In the genomic region with DNA sequence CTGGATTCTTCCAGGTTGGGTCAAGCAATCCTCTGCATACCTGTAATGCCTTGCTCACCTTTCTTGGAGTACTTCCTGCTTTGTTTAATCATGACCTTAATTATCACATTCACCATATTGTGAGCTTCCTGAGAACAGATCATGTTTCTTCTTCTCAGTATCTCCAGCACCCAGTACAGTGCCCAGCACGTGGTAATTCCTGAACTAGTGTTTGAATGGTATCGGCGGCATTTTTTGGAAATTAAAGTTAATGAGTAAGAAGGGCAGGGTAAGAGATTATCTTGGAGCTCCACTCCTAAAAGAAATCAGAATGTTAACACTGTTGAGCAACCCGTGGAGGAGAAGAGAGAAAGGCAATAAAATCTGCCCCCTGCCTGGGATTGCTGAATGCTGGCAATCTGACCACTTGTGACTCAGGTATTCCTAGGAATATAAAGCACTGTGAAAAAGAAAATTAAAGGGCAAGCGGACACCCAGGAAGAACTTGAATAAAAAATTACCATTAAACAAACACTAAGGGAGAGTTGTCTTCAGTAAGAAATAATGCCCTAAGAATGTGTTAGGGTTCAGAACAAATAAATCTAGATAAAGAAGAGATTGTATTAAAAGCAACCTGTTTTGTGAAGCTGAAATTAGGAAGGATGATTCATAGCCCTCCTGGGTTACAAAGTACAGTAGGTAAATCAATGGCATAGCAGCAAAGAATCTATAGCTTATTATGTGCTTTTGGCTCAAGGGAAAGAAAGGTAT, we compare ENCODE assay signal across 1 cellular context.
TF ChIP-seq lines count a peak whose summit lies in the region.

No MANE protein-coding gene starts in this region.

TF ChIP-seq in SK-N-SH, 30 proteins besides CTCF, POLR2A, EP300 and RAD21:
- TF ChIP-seq RXRA (IDR thresholded peaks at IDR 0.05; ENCODE audit: borderline replicate concordance, low read depth) (no peak), RCOR1 (IDR thresholded peaks at IDR 0.05; ENCODE audit: low read length) (no peak), FOXM1 (IDR thresholded peaks at IDR 0.05; ENCODE audit: low read depth) (no peak), JUND (IDR thresholded peaks at IDR 0.05) (peak; percentile 22; the same call in 1 of the 2 replicates), NFIC (IDR thresholded peaks at IDR 0.05; ENCODE audit: borderline replicate concordance) (peak; percentile 38; the same call in 1 of the 2 replicates), EZH2phosphoT487 (IDR thresholded peaks at IDR 0.05; ENCODE audit: borderline replicate concordance, low read depth) (no peak), SMC3 (IDR thresholded peaks at IDR 0.05; ENCODE audit: low read depth, low read length) (no peak), CHD2 (IDR thresholded peaks at IDR 0.05; ENCODE audit: low read length, partially characterized antibody) (no peak), YY1 (IDR thresholded peaks at IDR 0.05; ENCODE audit: low read depth) (no peak), FOSL2 (IDR thresholded peaks at IDR 0.05; ENCODE audit: borderline replicate concordance, low read depth) (peak; percentile 28; the same call in 1 of the 2 replicates), MEF2A (IDR thresholded peaks at IDR 0.05; ENCODE audit: borderline replicate concordance, low read depth) (no peak), ELF1 (IDR thresholded peaks at IDR 0.05) (no peak), TCF12 (IDR thresholded peaks at IDR 0.05) (peak; percentile 7; the same call in 1 of the 2 replicates)
- TF ChIP-seq, protein P1, sequence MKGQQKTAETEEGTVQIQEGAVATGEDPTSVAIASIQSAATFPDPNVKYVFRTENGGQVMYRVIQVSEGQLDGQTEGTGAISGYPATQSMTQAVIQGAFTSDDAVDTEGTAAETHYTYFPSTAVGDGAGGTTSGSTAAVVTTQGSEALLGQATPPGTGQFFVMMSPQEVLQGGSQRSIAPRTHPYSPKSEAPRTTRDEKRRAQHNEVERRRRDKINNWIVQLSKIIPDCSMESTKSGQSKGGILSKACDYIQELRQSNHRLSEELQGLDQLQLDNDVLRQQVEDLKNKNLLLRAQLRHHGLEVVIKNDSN (IDR thresholded peaks at IDR 0.05; ENCODE audit: borderline replicate concordance, low read depth): no peak
- TF ChIP-seq, protein P2, sequence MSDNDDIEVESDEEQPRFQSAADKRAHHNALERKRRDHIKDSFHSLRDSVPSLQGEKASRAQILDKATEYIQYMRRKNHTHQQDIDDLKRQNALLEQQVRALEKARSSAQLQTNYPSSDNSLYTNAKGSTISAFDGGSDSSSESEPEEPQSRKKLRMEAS (IDR thresholded peaks at IDR 0.05; ENCODE audit: low read depth): no peak
- TF ChIP-seq, protein P3, sequence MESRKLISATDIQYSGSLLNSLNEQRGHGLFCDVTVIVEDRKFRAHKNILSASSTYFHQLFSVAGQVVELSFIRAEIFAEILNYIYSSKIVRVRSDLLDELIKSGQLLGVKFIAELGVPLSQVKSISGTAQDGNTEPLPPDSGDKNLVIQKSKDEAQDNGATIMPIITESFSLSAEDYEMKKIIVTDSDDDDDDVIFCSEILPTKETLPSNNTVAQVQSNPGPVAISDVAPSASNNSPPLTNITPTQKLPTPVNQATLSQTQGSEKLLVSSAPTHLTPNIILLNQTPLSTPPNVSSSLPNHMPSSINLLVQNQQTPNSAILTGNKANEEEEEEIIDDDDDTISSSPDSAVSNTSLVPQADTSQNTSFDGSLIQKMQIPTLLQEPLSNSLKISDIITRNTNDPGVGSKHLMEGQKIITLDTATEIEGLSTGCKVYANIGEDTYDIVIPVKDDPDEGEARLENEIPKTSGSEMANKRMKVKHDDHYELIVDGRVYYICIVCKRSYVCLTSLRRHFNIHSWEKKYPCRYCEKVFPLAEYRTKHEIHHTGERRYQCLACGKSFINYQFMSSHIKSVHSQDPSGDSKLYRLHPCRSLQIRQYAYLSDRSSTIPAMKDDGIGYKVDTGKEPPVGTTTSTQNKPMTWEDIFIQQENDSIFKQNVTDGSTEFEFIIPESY (IDR thresholded peaks at IDR 0.05; ENCODE audit: borderline replicate concordance, low read depth): no peak
